9 cellular contexts compared by ENCODE assay signal in genomic region chr2:69916151-69916550, GRCh38. TPM values are rescaled to one million over a fixed set of nuclear protein-coding genes. Genes with fewer than 3 reads are reported as not detected.
A peak's percentile ranks its signal among the peaks of the same experiment; 100 is the strongest.
DNase-seq lines count a peak whose midpoint lies in the region; ATAC-seq and TF ChIP-seq lines count a peak whose summit lies in the region.
"Had no signal": no experiment of that assay in that cellular context is flagged by ENCODE, and none has a peak within 500 bp of the region (broad histone marks: within the 10 kb centered on the region; RNA-seq: fewer than 3 reads in every experiment).

No MANE protein-coding gene starts in this region.

- no peak for TF ChIP-seq CTCF in heart left ventricle (IDR thresholded peaks at IDR 0.05)
- TF ChIP-seq CTCF in astrocyte of the spinal cord (IDR thresholded peaks at IDR 0.05; ENCODE audit: low read depth, low read length) = no peak
- TF ChIP-seq CTCF in uterus (IDR thresholded peaks at IDR 0.05) = no peak

- H3K27ac ChIP-seq in heart left ventricle = peak overlapping the region in 2 of 12 donors; percentile 88 to 91
- no peak overlapping the region for H3K27ac ChIP-seq in mesodermal cell (ENCODE audit: low read depth, low read length, severe bottlenecking)
- peak overlapping the region; percentile 88 to 90 for H3K27ac ChIP-seq in uterus

- intact Hi-C loops in heart left ventricle (cut with DNase I) = loop anchor here in 4 of 10 donors (5.0 to 10.0 kb wide), 4 partner anchors 151 to 389 kb away; partner anchors contain the start of gene FAM136A (in 1 of the 4)
- intact Hi-C loops in Right ventricle myocardium superior (cut with DNase I) = loop anchor here (5.0 to 10.0 kb wide), 2 partner anchors 156 to 379 kb away; partner anchors contain the start of gene SNRPG
- intact Hi-C loops in uterus (cut with DNase I; ENCODE audit: low total_unique reads) = loop anchor here (10.0 kb wide), 1 partner anchor 149 kb away; no protein-coding TSS in a partner anchor

- H3K4me1 ChIP-seq in heart left ventricle (peaks cover 0 to 56% (median 14%) of the 10 kb centered on the region in 12 donors), mesodermal cell (ENCODE audit: control insufficient read depth, insufficient read depth, low read length, poor library complexity, severe bottlenecking) (no peaks in the 10 kb centered on the region), uterus (no peaks in the 10 kb centered on the region)

- ATAC-seq in heart left ventricle (no peak), Right ventricle myocardium superior (ENCODE audit: poor library complexity) (no peak), HG03354 (IDR thresholded peaks at IDR 0.05; ENCODE audit: poor library complexity, severe bottlenecking, unreplicated experiment) (no peak), GM18873 (IDR thresholded peaks at IDR 0.05; ENCODE audit: low FRiP score, unreplicated experiment) (no peak)

- H3K36me3 ChIP-seq in heart left ventricle (peaks cover 0 to 58% (median 35%) of the 10 kb centered on the region in 9 donors), mesodermal cell (ENCODE audit: control insufficient read depth, insufficient read depth, low read length) (no peaks in the 10 kb centered on the region), uterus (no peaks in the 10 kb centered on the region)

- DNase-seq in heart left ventricle = no peak
- DNase-seq in Right ventricle myocardium superior = no peak
- no peak for DNase-seq in astrocyte of the spinal cord (ENCODE audit: low read depth, low spot score)
- no peak for DNase-seq in uterus
- DNase-seq in NCI-H524 (lab: John Stamatoyannopoulos, UW) = no peak
- DNase-seq: T1000 had no signal

- TF ChIP-seq POLR2A in heart left ventricle (IDR thresholded peaks at IDR 0.05) (no peak), uterus (IDR thresholded peaks at IDR 0.05) (no peak)

- 39 to 48% (median 46%) methylated on average over 2 of the region's 2 CpGs for WGBS in heart left ventricle, 4 donors
- 80% methylated on average over 1 of the region's 2 CpGs; no CpG with 5 or more reads in 1 of the 2 experiments for WGBS in mesodermal cell (ENCODE audit: insufficient coverage in 2 of 2), 2 experiments

- H3K27me3 ChIP-seq in heart left ventricle (no peaks in the 10 kb centered on the region), uterus (no peaks in the 10 kb centered on the region)

- H3K9me3 ChIP-seq in heart left ventricle (no peaks in the 10 kb centered on the region), mesodermal cell (ENCODE audit: control insufficient read depth, low read length) (no peaks in the 10 kb centered on the region), uterus (no peaks in the 10 kb centered on the region)

- in situ Hi-C loops in astrocyte of the spinal cord (cut with HindIII; ENCODE audit: low sequenced_read_pairs) = no loop called here

- H3K4me3 ChIP-seq in heart left ventricle = peak overlapping the region in 10 of 12 donors; percentile 66 to 88 (median 82)
- peak overlapping the region; percentile 79 for H3K4me3 ChIP-seq in astrocyte of the spinal cord (ENCODE audit: low read depth, low read length)
- peak overlapping the region; percentile 91 for H3K4me3 ChIP-seq in mesodermal cell (ENCODE audit: extremely low read depth, insufficient read depth, low read length, poor library complexity, severe bottlenecking)
- peak overlapping the region in 1 of 2 donors; percentile 67 for H3K4me3 ChIP-seq in uterus

RNA-seq across cellular contexts. Expression of gene MXD1, which starts 1.2 kb away (rescaled TPM):
- total RNA-seq in heart left ventricle (10 to 100 TPM in 1 of 9 donors, 1 to 10 TPM in 8; 3.2 to 17.0 (median 5.1) TPM), Right ventricle myocardium superior (5.1 TPM), uterus (10 to 100 TPM in 1 of 4 donors, 1 to 10 TPM in 3; 6.5 to 11.3 (median 8.0) TPM)
- 1 to 10 TPM; 1.6 to 3.7 TPM for polyA plus RNA-seq in heart left ventricle
- polyA plus RNA-seq in mesodermal cell (2013, experiment 1 of 2) = 4.9 TPM
- 4.9 TPM for polyA plus RNA-seq in mesodermal cell (2013, experiment 2 of 2)

RNA-seq across cellular contexts. Expression of gene SNRNP27, which starts 22.4 kb away (rescaled TPM):
- total RNA-seq in heart left ventricle (10 to 100 TPM; 48.4 to 75.4 (median 55.0) TPM), Right ventricle myocardium superior (54.6 TPM), uterus (10 to 100 TPM in 3 of 4 donors, 1 to 10 TPM in 1; 8.2 to 64.6 (median 49.9) TPM)
- polyA plus RNA-seq in heart left ventricle = 10 to 100 TPM; 37.5 to 97.8 TPM
- 48.3 TPM for polyA plus RNA-seq in mesodermal cell (2013, experiment 1 of 2)
- polyA plus RNA-seq in mesodermal cell (2013, experiment 2 of 2) = 52.9 TPM

RNA-seq across cellular contexts. Expression of gene ASPRV1, which starts 45.3 kb away (rescaled TPM):
- total RNA-seq in heart left ventricle (under 1 TPM in 8 of 9 donors, not detected in 1; 0.28 to 0.94 (median 0.56) TPM), Right ventricle myocardium superior (0.78 TPM), uterus (1 to 10 TPM in 3 of 4 donors, not detected in 1; 4.4 to 8.1 (median 5.2) TPM)
- polyA plus RNA-seq in heart left ventricle = 1 to 10 TPM in 1 of 2 donors, under 1 TPM in 1; 0.50 to 1.4 TPM
- polyA plus RNA-seq in mesodermal cell (2013, experiment 1 of 2) = 0.85 TPM
- polyA plus RNA-seq in mesodermal cell (2013, experiment 2 of 2) = 0.51 TPM
